In genomic region chr18:58527116-58528010, GRCh38 we compare ENCODE assay signal across 1 cellular context.
TF ChIP-seq lines count a peak whose summit lies in the region.

No MANE protein-coding gene starts in this region.

TF ChIP-seq in HepG2, 621 proteins besides CTCF, POLR2A, EP300 and RAD21 (continued from another document):
- TF ChIP-seq KIAA2018 (CRISPR knock-in tag; IDR thresholded peaks at IDR 0.05; ENCODE audit: borderline replicate concordance) (no peak), MAFF (IDR thresholded peaks at IDR 0.05; ENCODE audit: low read depth, low read length) (no peak), CREB1 (IDR thresholded peaks at IDR 0.05) (peak; percentile 48; the same call in 1 of the 2 replicates), CREB1 (CRISPR knock-in tag; IDR thresholded peaks at IDR 0.05) (no peak), MAFK (conservative IDR thresholded peaks at IDR 0.05 in 1 of 2, IDR thresholded peaks at IDR 0.05 in 1 of 2; ENCODE audit: low read length in 2 of 2) (peak; percentile 9 to 51; a peak in 2 of 4 replicates), NFYC (CRISPR knock-in tag; IDR thresholded peaks at IDR 0.05) (no peak), HNF4G (IDR thresholded peaks at IDR 0.05; ENCODE audit: borderline replicate concordance, low read depth, low read length) (0 out of 2 replicates have a peak, but pooled peaks have one; percentile 33), HNF4G (CRISPR knock-in tag; IDR thresholded peaks at IDR 0.05; ENCODE audit: borderline replicate concordance, low read depth) (no peak), ZNF503 (CRISPR knock-in tag; IDR thresholded peaks at IDR 0.05) (no peak), HNF4A (CRISPR knock-in tag; IDR thresholded peaks at IDR 0.05) (peak; percentile 71; the same call in 1 of the 2 replicates), HOXA3 (CRISPR knock-in tag; IDR thresholded peaks at IDR 0.05) (0 out of 2 replicates have a peak, but pooled peaks have one; percentile 9), EHMT2 (IDR thresholded peaks at IDR 0.05; ENCODE audit: borderline replicate concordance, low read depth, low read length) (no peak), NAIF1 (CRISPR knock-in tag; IDR thresholded peaks at IDR 0.05; ENCODE audit: borderline replicate concordance) (no peak), NCOR1 (IDR thresholded peaks at IDR 0.05; ENCODE audit: borderline replicate concordance, low read length) (peak; percentile 29; the same call in 1 of the 2 replicates), PAXIP1 (CRISPR knock-in tag; conservative IDR thresholded peaks at IDR 0.05) (peak; percentile 50; the same call in 1 of the 2 replicates), ASH2L (IDR thresholded peaks at IDR 0.05; ENCODE audit: insufficient read length, low read depth, low read length) (peak; percentile 43), LCORL (IDR thresholded peaks at IDR 0.05) (no peak), LCORL (CRISPR knock-in tag; IDR thresholded peaks at IDR 0.05) (no peak), ELF4 (CRISPR knock-in tag; IDR thresholded peaks at IDR 0.05; ENCODE audit: borderline replicate concordance) (0 out of 2 replicates have a peak, but pooled peaks have one; percentile 9), ZNF547 (CRISPR knock-in tag; IDR thresholded peaks at IDR 0.05) (no peak), TCF7 (IDR thresholded peaks at IDR 0.05; ENCODE audit: low read depth) (no peak), SAP130 (CRISPR knock-in tag; IDR thresholded peaks at IDR 0.05; ENCODE audit: low read depth) (peak; percentile 53; the same call in 1 of the 2 replicates), NCOA5 (CRISPR knock-in tag; IDR thresholded peaks at IDR 0.05) (no peak), AKAP8 (CRISPR knock-in tag; IDR thresholded peaks at IDR 0.05) (no peak), KDM2A (CRISPR knock-in tag; IDR thresholded peaks at IDR 0.05; ENCODE audit: borderline replicate concordance, low read depth) (no peak), ZNF775 (CRISPR knock-in tag; IDR thresholded peaks at IDR 0.05; ENCODE audit: borderline replicate concordance) (no peak), ZBTB42 (CRISPR knock-in tag; IDR thresholded peaks at IDR 0.05) (no peak)
- TF ChIP-seq, protein P1, sequence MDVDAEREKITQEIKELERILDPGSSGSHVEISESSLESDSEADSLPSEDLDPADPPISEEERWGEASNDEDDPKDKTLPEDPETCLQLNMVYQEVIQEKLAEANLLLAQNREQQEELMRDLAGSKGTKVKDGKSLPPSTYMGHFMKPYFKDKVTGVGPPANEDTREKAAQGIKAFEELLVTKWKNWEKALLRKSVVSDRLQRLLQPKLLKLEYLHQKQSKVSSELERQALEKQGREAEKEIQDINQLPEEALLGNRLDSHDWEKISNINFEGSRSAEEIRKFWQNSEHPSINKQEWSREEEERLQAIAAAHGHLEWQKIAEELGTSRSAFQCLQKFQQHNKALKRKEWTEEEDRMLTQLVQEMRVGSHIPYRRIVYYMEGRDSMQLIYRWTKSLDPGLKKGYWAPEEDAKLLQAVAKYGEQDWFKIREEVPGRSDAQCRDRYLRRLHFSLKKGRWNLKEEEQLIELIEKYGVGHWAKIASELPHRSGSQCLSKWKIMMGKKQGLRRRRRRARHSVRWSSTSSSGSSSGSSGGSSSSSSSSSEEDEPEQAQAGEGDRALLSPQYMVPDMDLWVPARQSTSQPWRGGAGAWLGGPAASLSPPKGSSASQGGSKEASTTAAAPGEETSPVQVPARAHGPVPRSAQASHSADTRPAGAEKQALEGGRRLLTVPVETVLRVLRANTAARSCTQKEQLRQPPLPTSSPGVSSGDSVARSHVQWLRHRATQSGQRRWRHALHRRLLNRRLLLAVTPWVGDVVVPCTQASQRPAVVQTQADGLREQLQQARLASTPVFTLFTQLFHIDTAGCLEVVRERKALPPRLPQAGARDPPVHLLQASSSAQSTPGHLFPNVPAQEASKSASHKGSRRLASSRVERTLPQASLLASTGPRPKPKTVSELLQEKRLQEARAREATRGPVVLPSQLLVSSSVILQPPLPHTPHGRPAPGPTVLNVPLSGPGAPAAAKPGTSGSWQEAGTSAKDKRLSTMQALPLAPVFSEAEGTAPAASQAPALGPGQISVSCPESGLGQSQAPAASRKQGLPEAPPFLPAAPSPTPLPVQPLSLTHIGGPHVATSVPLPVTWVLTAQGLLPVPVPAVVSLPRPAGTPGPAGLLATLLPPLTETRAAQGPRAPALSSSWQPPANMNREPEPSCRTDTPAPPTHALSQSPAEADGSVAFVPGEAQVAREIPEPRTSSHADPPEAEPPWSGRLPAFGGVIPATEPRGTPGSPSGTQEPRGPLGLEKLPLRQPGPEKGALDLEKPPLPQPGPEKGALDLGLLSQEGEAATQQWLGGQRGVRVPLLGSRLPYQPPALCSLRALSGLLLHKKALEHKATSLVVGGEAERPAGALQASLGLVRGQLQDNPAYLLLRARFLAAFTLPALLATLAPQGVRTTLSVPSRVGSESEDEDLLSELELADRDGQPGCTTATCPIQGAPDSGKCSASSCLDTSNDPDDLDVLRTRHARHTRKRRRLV (CRISPR knock-in tag; IDR thresholded peaks at IDR 0.05): 0 out of 2 replicates have a peak, but pooled peaks have one; percentile 30
TF ChIP-seq in HepG2: peak in this region for 15.
